In genomic region chr19:18771328-18772242, GRCh38 we compare ENCODE assay signal across 9 cellular contexts. TPM values are rescaled to one million over a fixed set of nuclear protein-coding genes. Genes with fewer than 3 reads are reported as not detected.
DNase-seq lines count a peak whose midpoint lies in the region; ATAC-seq, FAIRE-seq and TF ChIP-seq lines count a peak whose summit lies in the region.
"Had no signal": no experiment of that assay in that cellular context is flagged by ENCODE, and none has a peak within 500 bp of the region (broad histone marks: within the 10 kb centered on the region; RNA-seq: fewer than 3 reads in every experiment).

No MANE protein-coding gene starts in this region.

- POLR2A ChIA-PET in Caco-2 (lab: Charles Lee): no interaction called here

- H3K36me3 ChIP-seq in Caco-2 (ENCODE audit: control insufficient read depth, insufficient read depth, low read length) (no peaks in the 10 kb centered on the region), kidney (ENCODE audit: control insufficient read depth in 1 of 2, insufficient read depth in 2 of 2, low read length in 2 of 2) (no peaks in the 10 kb centered on the region)

- H3K9ac ChIP-seq in kidney (ENCODE audit: low read length in 2 of 2): no peak overlapping the region

- H3K4me3 Mint-ChIP-seq in Caco-2 (ENCODE audit: unreplicated experiment): no peak overlapping the region
- H3K4me3 Mint-ChIP-seq in activated T-cell treated with anti-CD3 and anti-CD28 coated beads, Interleukin-2, amount 50 U/mL, for 72 hours: no peak overlapping the region

- no peaks in the 10 kb centered on the region for H3K27me3 ChIP-seq in Caco-2 (replicated peaks; ENCODE audit: control insufficient read depth, insufficient read depth, low read length)

- TF ChIP-seq CTCF in Caco-2 (IDR thresholded peaks at IDR 0.05; ENCODE audit: insufficient read depth in 1 of 2, low read depth in 1 of 2, low read length in 1 of 2, severe bottlenecking in 1 of 2, unreplicated experiment in 1 of 2) (peak; percentile 46 to 67), GM20000 (IDR thresholded peaks at IDR 0.05; ENCODE audit: extremely low read depth, missing control alignments) (no peak), kidney (IDR thresholded peaks at IDR 0.05; ENCODE audit: borderline replicate concordance, extremely low read depth, insufficient read depth) (no peak)

- CTCF ChIA-PET in Caco-2 (lab: Charles Lee): interaction anchor here (1.0 to 1.7 kb wide), 5 partner anchors 29 to 148 kb away, joined by 3 to 14 read pairs (median 4); partner anchors contain the start of genes COPE and DDX49

- no peak overlapping the region for H3K27ac ChIP-seq in kidney (ENCODE audit: low read depth in 2 of 2, low read length in 2 of 2)

- no peaks in the 10 kb centered on the region for H3K4me1 ChIP-seq in Caco-2
- H3K4me1 ChIP-seq in kidney (ENCODE audit: control insufficient read depth in 1 of 2, insufficient read depth in 1 of 2, low read depth in 1 of 2, low read length in 2 of 2): no peaks in the 10 kb centered on the region

- peaks cover 13% of the 10 kb centered on the region for H3K36me3 Mint-ChIP-seq in Caco-2 (ENCODE audit: insufficient read depth, unreplicated experiment)
- no peaks in the 10 kb centered on the region for H3K36me3 Mint-ChIP-seq in activated T-cell treated with anti-CD3 and anti-CD28 coated beads, Interleukin-2, amount 50 U/mL, for 72 hours (ENCODE audit: insufficient read depth in 2 of 2)

- no peaks in the 10 kb centered on the region for H3K27me3 Mint-ChIP-seq in Caco-2 (ENCODE audit: insufficient read depth, unreplicated experiment)
- no peaks in the 10 kb centered on the region for H3K27me3 Mint-ChIP-seq in activated T-cell treated with anti-CD3 and anti-CD28 coated beads, Interleukin-2, amount 50 U/mL, for 72 hours (ENCODE audit: low read depth)

- ATAC-seq in HG03039 (IDR thresholded peaks at IDR 0.05; ENCODE audit: unreplicated experiment): no peak
- no peak for ATAC-seq in activated T-cell treated with anti-CD3 and anti-CD28 coated beads, Interleukin-2, amount 50 U/mL, for 72 hours (replicated peaks in 1 of 2)

- no peak overlapping the region for H3K27ac Mint-ChIP-seq in Caco-2 (ENCODE audit: unreplicated experiment)
- H3K27ac Mint-ChIP-seq in activated T-cell treated with anti-CD3 and anti-CD28 coated beads, Interleukin-2, amount 50 U/mL, for 72 hours: no peak overlapping the region

- H3K4me1 Mint-ChIP-seq in Caco-2 (ENCODE audit: low read depth, unreplicated experiment): no peaks in the 10 kb centered on the region
- peaks cover 5% of the 10 kb centered on the region for H3K4me1 Mint-ChIP-seq in activated T-cell treated with anti-CD3 and anti-CD28 coated beads, Interleukin-2, amount 50 U/mL, for 72 hours (ENCODE audit: low read depth)

- intact Hi-C loops in Caco-2 (cut with micrococcal nuclease; ENCODE audit: unreplicated experiment): loop anchor here (1.0 kb wide), 1 partner anchor 76 kb away; no protein-coding TSS in a partner anchor
- intact Hi-C loops in kidney (cut with DNase I): no loop called here

- FAIRE-seq in kidney (lab: Jason Lieb, UNC): no peak

- no TSS peak for BruUV-seq in Caco-2 (replicated peaks; lab: Mats Ljungman, UMichigan)

- H3K9me3 Mint-ChIP-seq in Caco-2 (ENCODE audit: unreplicated experiment): no peaks in the 10 kb centered on the region
- no peaks in the 10 kb centered on the region for H3K9me3 Mint-ChIP-seq in activated T-cell treated with anti-CD3 and anti-CD28 coated beads, Interleukin-2, amount 50 U/mL, for 72 hours

- H3K9me3 ChIP-seq in Caco-2 (no peaks in the 10 kb centered on the region), kidney (ENCODE audit: control insufficient read depth in 1 of 2, low read length in 2 of 2) (no peaks in the 10 kb centered on the region)

- DNase-seq in Caco-2: peak; percentile 65 to 69
- DNase-seq in GM20000 (ENCODE audit: low spot score): peak; percentile 62
- DNase-seq in SK-N-DZ (ENCODE audit: low spot score): peak; percentile 76
- peak; percentile 64 for DNase-seq in kidney
- DNase-seq in SW480 (ENCODE audit: low spot score): no peak
- DNase-seq in activated T-cell treated with anti-CD3 and anti-CD28 coated beads, Interleukin-2, amount 50 U/mL, for 72 hours: no peak
- no peak for DNase-seq in amniotic stem cell (lab: John Stamatoyannopoulos, UW)

- H3K4me3 ChIP-seq in Caco-2 (ENCODE audit: low read depth, low read length) (no peak overlapping the region), kidney (ENCODE audit: low read length in 2 of 2) (no peak overlapping the region)

RNA-seq across cellular contexts. Expression of gene COMP, which starts 19.5 kb away (rescaled TPM):
- total RNA-seq in Caco-2 (2022) (0.14 and 0.16 TPM in 2 replicates), kidney (33.2 TPM)
- 0.08 TPM in 1 of 2 replicates, not detected in the other for polyA plus RNA-seq in SK-N-DZ (2014; cell fraction: cytosol; rRNA removed)
- polyA plus RNA-seq in SK-N-DZ (2014; cell fraction: nucleus; rRNA removed): 0.28 TPM in 1 of 2 replicates, not detected in the other
- polyA plus RNA-seq in kidney (ENCODE audit: insufficient read depth, low read depth, low replicate concordance): 1.8 TPM
- not detected for total RNA-seq in activated T-cell treated with anti-CD3 and anti-CD28 coated beads, Interleukin-2, amount 50 U/mL, for 72 hours
- total RNA-seq: myocyte had no signal

Comparison
In these comparisons a context has a peak if more than half of its experiments do, and no peak if none do; other contexts are left out.
1. DNase-seq: peak in Caco-2 (2 of 2), GM20000 (single experiment), SK-N-DZ (single experiment) and kidney (single experiment); none in SW480 (single experiment), activated T-cell treated with anti-CD3 and anti-CD28 coated beads, Interleukin-2, amount 50 U/mL, for 72 hours (0 of 2) and amniotic stem cell (single experiment).
2. CTCF ChIP-seq: peak in Caco-2 (2 of 2); none in GM20000 (single experiment) and kidney (single experiment).
3. RNA of gene COMP, which starts 19.5 kb away (total RNA-seq): 33.2 TPM in kidney (single experiment); 0.14 to 0.16 TPM in Caco-2 and not detected in activated T-cell treated with anti-CD3 and anti-CD28 coated beads, Interleukin-2, amount 50 U/mL, for 72 hours; every median in the first group is over 10 times any median in the second.